In genomic region chr17:41271858-41272257, GRCh38 we compare ENCODE assay signal across 10 cellular contexts. TPM values are rescaled to one million over a fixed set of nuclear protein-coding genes. Genes with fewer than 3 reads are reported as not detected.
"Had no signal": no experiment of that assay in that cellular context is flagged by ENCODE, and none has a peak within 500 bp of the region (broad histone marks: within the 10 kb centered on the region; RNA-seq: fewer than 3 reads in every experiment).

No MANE protein-coding gene starts in this region.

- DNase-seq: H9, HCEC 1CT, KBM-7 had no signal

- H3K4me1 Mint-ChIP-seq: GM23338 had no signal

- H3K36me3 Mint-ChIP-seq: IgD-negative memory B cell had no signal

- H3K9me3 Mint-ChIP-seq: GM23338, H9, IgD-negative memory B cell had no signal

- H3K4me3 ChIP-seq: GM23338 had no signal

- H3K27ac ChIP-seq: HL-60 had no signal

- FAIRE-seq: H1, H54, HepG2 had no signal

- H3K4me3 Mint-ChIP-seq: GM23338, H9, IgD-negative memory B cell had no signal

- H3K27ac Mint-ChIP-seq: GM23338, H9 had no signal

- H3K4me2 ChIP-seq: GM23338 had no signal

- ATAC-seq: GM23338, HepG2 had no signal

RNA-seq across cellular contexts. Expression of gene KRTAP9-7, which starts 3.6 kb away (rescaled TPM):
- total RNA-seq: GM23338, H1, H9, HepG2, HT1080 had no signal
- polyA plus RNA-seq: GM23338, H1, HepG2, IgD-negative memory B cell had no signal

RNA-seq across cellular contexts. Expression of gene KRTAP9-6, which starts 6.7 kb away (rescaled TPM):
- total RNA-seq: GM23338, H1, H9, HepG2, HT1080 had no signal
- polyA plus RNA-seq: GM23338, H1, HepG2, IgD-negative memory B cell had no signal

RNA-seq across cellular contexts. Expression of gene KRTAP9-9, which starts 16.7 kb away (rescaled TPM):
- total RNA-seq: GM23338, H1, H9, HepG2, HT1080 had no signal
- polyA plus RNA-seq: GM23338, H1, HepG2, IgD-negative memory B cell had no signal

RNA-seq across cellular contexts. Expression of gene KRTAP9-4, which starts 22.4 kb away (rescaled TPM):
- total RNA-seq: GM23338, H1, H9, HepG2, HT1080 had no signal
- polyA plus RNA-seq: GM23338, H1, HepG2, IgD-negative memory B cell had no signal

RNA-seq across cellular contexts. Expression of gene KRTAP29-1, which starts 30.8 kb away (rescaled TPM):
- total RNA-seq: GM23338, H1, H9, HepG2, HT1080 had no signal
- polyA plus RNA-seq: GM23338, H1, HepG2, IgD-negative memory B cell had no signal
